17 cellular contexts compared by ENCODE assay signal in genomic region chr15:68347392-68347791, GRCh38.
DNase-seq lines count a peak whose midpoint lies in the region; ATAC-seq and TF ChIP-seq lines count a peak whose summit lies in the region.
"Had no signal": no experiment of that assay in that cellular context is flagged by ENCODE, and none has a peak within 500 bp of the region (broad histone marks: within the 10 kb centered on the region; RNA-seq: fewer than 3 reads in every experiment).

No MANE protein-coding gene starts in this region.

- no peak for TF ChIP-seq CTCF in right atrium auricular region (IDR thresholded peaks at IDR 0.05)
- TF ChIP-seq CTCF in brain microvascular endothelial cell (IDR thresholded peaks at IDR 0.05; ENCODE audit: low read depth, low read length, missing control alignments) = no peak

- DNase-seq in Right ventricle myocardium inferior (ENCODE audit: missing footprints) = no peak
- no peak for DNase-seq in right atrium auricular region (ENCODE audit: low spot score)
- peak; percentile 64 for DNase-seq in brain microvascular endothelial cell
- peak; percentile 67 for DNase-seq in iris pigment epithelial cell (ENCODE audit: low read depth)
- no peak for DNase-seq in DMS79 treated with DMSO at 0.1 percent for 48 hours (lab: John Stamatoyannopoulos, UW)
- no peak for DNase-seq in NCI-H1417 (lab: John Stamatoyannopoulos, UW)
- DNase-seq: 8988T; CD8-positive, alpha-beta T cell; GF-D8; HFFc6; NCI-H1694; NCI-H526; PC-9; stomach had no signal

- H3K36me3 ChIP-seq in right atrium auricular region (peaks cover 31% of the 10 kb centered on the region), brain microvascular endothelial cell (replicated peaks) (peaks cover 80% of the 10 kb centered on the region)
- H3K36me3 ChIP-seq: stomach had no signal

- peaks cover 0 to 15% of the 10 kb centered on the region in 2 donors for H3K4me1 ChIP-seq in right atrium auricular region

- H3K27me3 ChIP-seq in right atrium auricular region (no peaks in the 10 kb centered on the region), brain microvascular endothelial cell (replicated peaks) (no peaks in the 10 kb centered on the region)
- H3K27me3 ChIP-seq: heart left ventricle, stomach had no signal

- H3K4me3 ChIP-seq in right atrium auricular region = no peak overlapping the region
- H3K4me3 ChIP-seq in brain microvascular endothelial cell (ENCODE audit: low read depth, low read length) = no peak overlapping the region
- H3K4me3 ChIP-seq: heart left ventricle, PC-9, stomach had no signal

- peak; percentile 25 for ATAC-seq in Right ventricle myocardium inferior
- ATAC-seq in GM18870 (IDR thresholded peaks at IDR 0.05; ENCODE audit: unreplicated experiment) = no peak
- ATAC-seq in GM21360 (IDR thresholded peaks at IDR 0.05; ENCODE audit: unreplicated experiment) = no peak
- ATAC-seq: CD8-positive, alpha-beta T cell had no signal

- H3K27ac ChIP-seq in right atrium auricular region (no peak overlapping the region), brain microvascular endothelial cell (peak overlapping the region; percentile 63)
- H3K27ac ChIP-seq: heart left ventricle, PC-9, stomach had no signal

- H3K9me3 ChIP-seq in right atrium auricular region = no peaks in the 10 kb centered on the region
- H3K9me3 ChIP-seq: heart left ventricle, stomach had no signal

- in situ Hi-C loops in brain microvascular endothelial cell (cut with HindIII; ENCODE audit: low pct_ligation_motif_present, low sequenced_read_pairs) = no loop called here

- intact Hi-C loops in Right ventricle myocardium inferior (cut with DNase I) = no loop called here

Comparison
In these comparisons a context has a peak if more than half of its experiments do, and no peak if none do; other contexts are left out.
1. DNase-seq: peak in brain microvascular endothelial cell (single experiment) and iris pigment epithelial cell (single experiment); none in Right ventricle myocardium inferior (single experiment), right atrium auricular region (single experiment), DMS79 treated with DMSO at 0.1 percent for 48 hours (single experiment) and NCI-H1417 (0 of 3).